ENCODE assay signal across 21 cellular contexts in genomic region chr6:17267586-17267985, GRCh38. TPM values are rescaled to one million over a fixed set of nuclear protein-coding genes. Genes with fewer than 3 reads are reported as not detected.
"Had no signal": no experiment of that assay in that cellular context is flagged by ENCODE, and none has a peak within 500 bp of the region (broad histone marks: within the 10 kb centered on the region; RNA-seq: fewer than 3 reads in every experiment).

No MANE protein-coding gene starts in this region.

- H3K27ac Mint-ChIP-seq: activated naive CD4-positive, alpha-beta T cell treated with anti-CD3 and anti-CD28 coated beads, Interleukin-2, amount 50 U/mL, for 72 hours; activated T-cell treated with anti-CD3 and anti-CD28 coated beads, Interleukin-2, amount 50 U/mL, for 24 hours; activated T-helper 17 cell treated with anti-CD3 and anti-CD28 coated beads, Interleukin-2, amount 50 U/mL, for 72 hours; natural killer cell; stimulated activated naive B cell treated with anti-CD40 and anti-IgM and Interleukin-4, amounts not matched to agents 10 μg/mL and 1 μg/mL and 100 μg/mL, for 72 hours; WTC11 had no signal

- H3K4me3 Mint-ChIP-seq: activated T-cell treated with anti-CD3 and anti-CD28 coated beads, Interleukin-2, amount 50 U/mL, for 24 hours; activated T-helper 17 cell treated with anti-CD3 and anti-CD28 coated beads, Interleukin-2, amount 50 U/mL, for 72 hours; natural killer cell; stimulated activated naive B cell treated with anti-CD40 and anti-IgM and Interleukin-4, amounts not matched to agents 10 μg/mL and 1 μg/mL and 100 μg/mL, for 72 hours; WTC11 had no signal

- DNase-seq: activated CD8-positive, alpha-beta memory T cell treated with anti-CD3 and anti-CD28 coated beads for 24 hours; activated CD8-positive, alpha-beta memory T cell treated with anti-CD3 and anti-CD28 coated beads, Interleukin-2, amount 50 U/mL, for 4 hours; activated T-cell treated with anti-CD3 and anti-CD28 coated beads, Interleukin-2, amount 50 U/mL, for 24 hours; colonic mucosa; dorsolateral prefrontal cortex; esophagus squamous epithelium; heart left ventricle; kidney; lower lobe of right lung; natural killer cell; retina; sigmoid colon; stimulated activated CD4-positive, alpha-beta T cell treated with anti-CD3 and anti-CD28 coated beads, Interleukin-15, amount 100 ng/mL, for 24 hours; stimulated activated naive B cell treated with anti-CD40 and anti-IgM and Interleukin-4, amounts not matched to agents 10 μg/mL and 1 μg/mL and 100 μg/mL, for 72 hours; T-helper 1 cell; upper lobe of left lung had no signal

- ATAC-seq: activated naive CD4-positive, alpha-beta T cell treated with anti-CD3 and anti-CD28 coated beads, Interleukin-2, amount 50 U/mL, for 72 hours; activated T-helper 17 cell treated with anti-CD3 and anti-CD28 coated beads, Interleukin-2, amount 50 U/mL, for 72 hours; lower lobe of right lung; natural killer cell; stimulated activated naive B cell treated with anti-CD40 and anti-IgM and Interleukin-4, amounts not matched to agents 10 μg/mL and 1 μg/mL and 100 μg/mL, for 72 hours; WTC11 had no signal

- H3K27ac ChIP-seq: ascending aorta, colonic mucosa, dorsolateral prefrontal cortex, esophagus squamous epithelium, heart left ventricle, lower lobe of right lung, sigmoid colon, upper lobe of left lung had no signal

- H3K4me1 Mint-ChIP-seq: activated T-helper 17 cell treated with anti-CD3 and anti-CD28 coated beads, Interleukin-2, amount 50 U/mL, for 72 hours; natural killer cell; stimulated activated naive B cell treated with anti-CD40 and anti-IgM and Interleukin-4, amounts not matched to agents 10 μg/mL and 1 μg/mL and 100 μg/mL, for 72 hours; WTC11 had no signal

- H3K4me3 ChIP-seq: ascending aorta, colonic mucosa, dorsolateral prefrontal cortex, esophagus squamous epithelium, heart left ventricle, lower lobe of right lung, sigmoid colon, smooth muscle cell, upper lobe of left lung had no signal

- H3K9me3 ChIP-seq: ascending aorta, colonic mucosa, esophagus squamous epithelium, heart left ventricle, lower lobe of right lung, sigmoid colon, upper lobe of left lung had no signal

- H3K9me3 Mint-ChIP-seq: activated T-cell treated with anti-CD3 and anti-CD28 coated beads, Interleukin-2, amount 50 U/mL, for 24 hours; activated T-helper 17 cell treated with anti-CD3 and anti-CD28 coated beads, Interleukin-2, amount 50 U/mL, for 72 hours; natural killer cell; stimulated activated naive B cell treated with anti-CD40 and anti-IgM and Interleukin-4, amounts not matched to agents 10 μg/mL and 1 μg/mL and 100 μg/mL, for 72 hours had no signal

- H3K27me3 ChIP-seq: ascending aorta, colonic mucosa, dorsolateral prefrontal cortex, heart left ventricle, sigmoid colon, upper lobe of left lung had no signal

- H3K4me1 ChIP-seq: colonic mucosa, esophagus squamous epithelium, lower lobe of right lung, upper lobe of left lung had no signal

- H3K36me3 ChIP-seq: ascending aorta, colonic mucosa, esophagus squamous epithelium, heart left ventricle, lower lobe of right lung, sigmoid colon, upper lobe of left lung had no signal

RNA-seq across cellular contexts. Expression of gene RBM24, which starts 13.6 kb away (rescaled TPM):
- total RNA-seq: activated naive CD4-positive, alpha-beta T cell treated with anti-CD3 and anti-CD28 coated beads, Interleukin-2, amount 50 U/mL, for 72 hours; activated T-helper 17 cell treated with anti-CD3 and anti-CD28 coated beads, Interleukin-2, amount 50 U/mL, for 72 hours; natural killer cell had no signal
